ENCODE assay signal across 1 cellular context in genomic region chr1:17438176-17438976, GRCh38.
TF ChIP-seq lines count a peak whose summit lies in the region.

No MANE protein-coding gene starts in this region.

TF ChIP-seq in K562, 482 proteins besides CTCF, POLR2A, EP300 and RAD21 (continued from another document and continues in another):
- no peak for TF ChIP-seq MLLT1 (IDR thresholded peaks at IDR 0.05)
- no peak for TF ChIP-seq MEF2A (IDR thresholded peaks at IDR 0.05; ENCODE audit: control insufficient read depth, low read depth, low read length)
- no peak for TF ChIP-seq PHTF2 (CRISPR knock-in tag; IDR thresholded peaks at IDR 0.05)
- TF ChIP-seq VEZF1 (CRISPR knock-in tag; IDR thresholded peaks at IDR 0.05), result no peak; the same call in 1 of the 2 replicates
- no peak for TF ChIP-seq DEAF1 (CRISPR knock-in tag; IDR thresholded peaks at IDR 0.05)
- TF ChIP-seq KDM2B (CRISPR knock-in tag; IDR thresholded peaks at IDR 0.05), result no peak
- TF ChIP-seq MECOM (CRISPR knock-in tag; IDR thresholded peaks at IDR 0.05), result no peak
- TF ChIP-seq TCF3 (CRISPR knock-in tag; IDR thresholded peaks at IDR 0.05), result no peak
- no peak for TF ChIP-seq NCOR1 (IDR thresholded peaks at IDR 0.05)
- no peak for TF ChIP-seq CCAR2 (IDR thresholded peaks at IDR 0.05; ENCODE audit: low read depth, low read length)
- TF ChIP-seq NR2F6 (CRISPR knock-in tag; IDR thresholded peaks at IDR 0.05), result no peak
- no peak for TF ChIP-seq ELF2 (CRISPR knock-in tag; IDR thresholded peaks at IDR 0.05)
- no peak for TF ChIP-seq PTBP1 (IDR thresholded peaks at IDR 0.05; ENCODE audit: low read depth, low read length)
- TF ChIP-seq ZMIZ1 (IDR thresholded peaks at IDR 0.05; ENCODE audit: low read depth in 2 of 2, low read length in 2 of 2), result no peak
- TF ChIP-seq THRA (IDR thresholded peaks at IDR 0.05), result no peak
- TF ChIP-seq NFIX (CRISPR knock-in tag; IDR thresholded peaks at IDR 0.05; ENCODE audit: low read depth), result no peak
- no peak for TF ChIP-seq CEBPZ (IDR thresholded peaks at IDR 0.05; ENCODE audit: borderline replicate concordance, low read depth, low read length)
- peak; percentile 90 for TF ChIP-seq POLR2G (IDR thresholded peaks at IDR 0.05; ENCODE audit: low read depth, low read length)
- TF ChIP-seq NKRF (IDR thresholded peaks at IDR 0.05; ENCODE audit: borderline replicate concordance), result no peak
- no peak for TF ChIP-seq ELF4 (CRISPR knock-in tag; IDR thresholded peaks at IDR 0.05)
- no peak for TF ChIP-seq MAFG (tag; conservative IDR thresholded peaks at IDR 0.05)
- TF ChIP-seq ILK (tag; IDR thresholded peaks at IDR 0.05; ENCODE audit: borderline replicate concordance, low read depth), result no peak
- TF ChIP-seq STAT6 (CRISPR knock-in tag; IDR thresholded peaks at IDR 0.05), result no peak
- TF ChIP-seq ELF1 (tag; IDR thresholded peaks at IDR 0.05), result peak; percentile 74
- TF ChIP-seq ATF7 (IDR thresholded peaks at IDR 0.05), result peak; percentile 24; the same call in 1 of the 2 replicates
- no peak for TF ChIP-seq CBX5 (IDR thresholded peaks at IDR 0.05; ENCODE audit: borderline replicate concordance, low read depth)
- TF ChIP-seq ZNF644 (tag; IDR thresholded peaks at IDR 0.05; ENCODE audit: low read depth), result no peak
- TF ChIP-seq HDAC3 (IDR thresholded peaks at IDR 0.05; ENCODE audit: borderline replicate concordance, partially characterized antibody), result no peak
- peak; percentile 74; a peak in 3 of 4 replicates for TF ChIP-seq MAZ (CRISPR knock-in tag; conservative IDR thresholded peaks at IDR 0.05 in 1 of 2, IDR thresholded peaks at IDR 0.05 in 1 of 2)
- peak; percentile 76 for TF ChIP-seq TBP (optimal IDR thresholded peaks at IDR 0.05; ENCODE audit: low read depth, low read length)
- TF ChIP-seq ZNF316 (IDR thresholded peaks at IDR 0.05), result no peak
- TF ChIP-seq SIN3B (IDR thresholded peaks at IDR 0.05; ENCODE audit: low read depth), result no peak; the same call in 1 of the 2 replicates
- no peak for TF ChIP-seq SREBF2 (CRISPR knock-in tag; IDR thresholded peaks at IDR 0.05)
- TF ChIP-seq RNF2 (IDR thresholded peaks at IDR 0.05), result peak; percentile 61; the same call in 1 of the 2 replicates
- TF ChIP-seq HCFC1 (IDR thresholded peaks at IDR 0.05; ENCODE audit: low read depth, low read length), result 0 out of 2 replicates have a peak, but pooled peaks have one; percentile 20
- TF ChIP-seq ZBTB33 (CRISPR knock-in tag; IDR thresholded peaks at IDR 0.05), result no peak
- no peak; the same call in 1 of the 2 replicates for TF ChIP-seq ZBTB2 (IDR thresholded peaks at IDR 0.05)
- no peak for TF ChIP-seq GTF2E2 (tag; IDR thresholded peaks at IDR 0.05)
- TF ChIP-seq YY1 (IDR thresholded peaks at IDR 0.05; ENCODE audit: borderline replicate concordance in 1 of 3, control insufficient read depth in 1 of 3, extremely low read depth in 1 of 3, insufficient read depth in 3 of 3, insufficient read length in 1 of 3, insufficient replicate concordance in 2 of 3, low read depth in 1 of 3, low read length in 2 of 3), result peak; percentile 13 to 80 (median 75)
- no peak for TF ChIP-seq ZNF311 (CRISPR knock-in tag; IDR thresholded peaks at IDR 0.05)
